1 cellular context compared by ENCODE assay signal in the genomic region with DNA sequence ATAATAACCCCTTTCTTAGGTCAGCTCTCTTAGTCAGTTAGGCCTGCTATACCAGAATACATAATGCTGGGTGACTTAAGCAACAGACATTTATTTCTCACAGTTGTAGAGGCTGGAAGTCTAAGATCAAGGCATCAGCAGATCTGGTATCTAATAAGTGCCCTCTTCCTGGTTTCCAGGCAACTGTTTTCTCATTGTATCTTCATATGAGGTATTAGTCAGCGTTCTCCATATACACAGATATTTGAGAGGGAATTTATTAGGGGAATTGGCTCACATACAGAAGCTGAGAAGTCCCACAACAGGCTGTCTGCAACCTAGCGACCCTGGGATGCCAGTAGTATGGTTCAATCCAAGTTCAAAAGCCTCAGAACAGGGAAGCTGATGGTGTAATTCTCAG.
TF ChIP-seq lines count a peak whose summit lies in the region.

No MANE protein-coding gene starts in this region.

TF ChIP-seq in GM23338, 12 proteins besides CTCF, POLR2A, EP300 and RAD21 (continued from another document):
- TF ChIP-seq, protein P1, sequence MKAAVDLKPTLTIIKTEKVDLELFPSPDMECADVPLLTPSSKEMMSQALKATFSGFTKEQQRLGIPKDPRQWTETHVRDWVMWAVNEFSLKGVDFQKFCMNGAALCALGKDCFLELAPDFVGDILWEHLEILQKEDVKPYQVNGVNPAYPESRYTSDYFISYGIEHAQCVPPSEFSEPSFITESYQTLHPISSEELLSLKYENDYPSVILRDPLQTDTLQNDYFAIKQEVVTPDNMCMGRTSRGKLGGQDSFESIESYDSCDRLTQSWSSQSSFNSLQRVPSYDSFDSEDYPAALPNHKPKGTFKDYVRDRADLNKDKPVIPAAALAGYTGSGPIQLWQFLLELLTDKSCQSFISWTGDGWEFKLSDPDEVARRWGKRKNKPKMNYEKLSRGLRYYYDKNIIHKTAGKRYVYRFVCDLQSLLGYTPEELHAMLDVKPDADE (IDR thresholded peaks at IDR 0.05) = no peak
- TF ChIP-seq, protein P2, sequence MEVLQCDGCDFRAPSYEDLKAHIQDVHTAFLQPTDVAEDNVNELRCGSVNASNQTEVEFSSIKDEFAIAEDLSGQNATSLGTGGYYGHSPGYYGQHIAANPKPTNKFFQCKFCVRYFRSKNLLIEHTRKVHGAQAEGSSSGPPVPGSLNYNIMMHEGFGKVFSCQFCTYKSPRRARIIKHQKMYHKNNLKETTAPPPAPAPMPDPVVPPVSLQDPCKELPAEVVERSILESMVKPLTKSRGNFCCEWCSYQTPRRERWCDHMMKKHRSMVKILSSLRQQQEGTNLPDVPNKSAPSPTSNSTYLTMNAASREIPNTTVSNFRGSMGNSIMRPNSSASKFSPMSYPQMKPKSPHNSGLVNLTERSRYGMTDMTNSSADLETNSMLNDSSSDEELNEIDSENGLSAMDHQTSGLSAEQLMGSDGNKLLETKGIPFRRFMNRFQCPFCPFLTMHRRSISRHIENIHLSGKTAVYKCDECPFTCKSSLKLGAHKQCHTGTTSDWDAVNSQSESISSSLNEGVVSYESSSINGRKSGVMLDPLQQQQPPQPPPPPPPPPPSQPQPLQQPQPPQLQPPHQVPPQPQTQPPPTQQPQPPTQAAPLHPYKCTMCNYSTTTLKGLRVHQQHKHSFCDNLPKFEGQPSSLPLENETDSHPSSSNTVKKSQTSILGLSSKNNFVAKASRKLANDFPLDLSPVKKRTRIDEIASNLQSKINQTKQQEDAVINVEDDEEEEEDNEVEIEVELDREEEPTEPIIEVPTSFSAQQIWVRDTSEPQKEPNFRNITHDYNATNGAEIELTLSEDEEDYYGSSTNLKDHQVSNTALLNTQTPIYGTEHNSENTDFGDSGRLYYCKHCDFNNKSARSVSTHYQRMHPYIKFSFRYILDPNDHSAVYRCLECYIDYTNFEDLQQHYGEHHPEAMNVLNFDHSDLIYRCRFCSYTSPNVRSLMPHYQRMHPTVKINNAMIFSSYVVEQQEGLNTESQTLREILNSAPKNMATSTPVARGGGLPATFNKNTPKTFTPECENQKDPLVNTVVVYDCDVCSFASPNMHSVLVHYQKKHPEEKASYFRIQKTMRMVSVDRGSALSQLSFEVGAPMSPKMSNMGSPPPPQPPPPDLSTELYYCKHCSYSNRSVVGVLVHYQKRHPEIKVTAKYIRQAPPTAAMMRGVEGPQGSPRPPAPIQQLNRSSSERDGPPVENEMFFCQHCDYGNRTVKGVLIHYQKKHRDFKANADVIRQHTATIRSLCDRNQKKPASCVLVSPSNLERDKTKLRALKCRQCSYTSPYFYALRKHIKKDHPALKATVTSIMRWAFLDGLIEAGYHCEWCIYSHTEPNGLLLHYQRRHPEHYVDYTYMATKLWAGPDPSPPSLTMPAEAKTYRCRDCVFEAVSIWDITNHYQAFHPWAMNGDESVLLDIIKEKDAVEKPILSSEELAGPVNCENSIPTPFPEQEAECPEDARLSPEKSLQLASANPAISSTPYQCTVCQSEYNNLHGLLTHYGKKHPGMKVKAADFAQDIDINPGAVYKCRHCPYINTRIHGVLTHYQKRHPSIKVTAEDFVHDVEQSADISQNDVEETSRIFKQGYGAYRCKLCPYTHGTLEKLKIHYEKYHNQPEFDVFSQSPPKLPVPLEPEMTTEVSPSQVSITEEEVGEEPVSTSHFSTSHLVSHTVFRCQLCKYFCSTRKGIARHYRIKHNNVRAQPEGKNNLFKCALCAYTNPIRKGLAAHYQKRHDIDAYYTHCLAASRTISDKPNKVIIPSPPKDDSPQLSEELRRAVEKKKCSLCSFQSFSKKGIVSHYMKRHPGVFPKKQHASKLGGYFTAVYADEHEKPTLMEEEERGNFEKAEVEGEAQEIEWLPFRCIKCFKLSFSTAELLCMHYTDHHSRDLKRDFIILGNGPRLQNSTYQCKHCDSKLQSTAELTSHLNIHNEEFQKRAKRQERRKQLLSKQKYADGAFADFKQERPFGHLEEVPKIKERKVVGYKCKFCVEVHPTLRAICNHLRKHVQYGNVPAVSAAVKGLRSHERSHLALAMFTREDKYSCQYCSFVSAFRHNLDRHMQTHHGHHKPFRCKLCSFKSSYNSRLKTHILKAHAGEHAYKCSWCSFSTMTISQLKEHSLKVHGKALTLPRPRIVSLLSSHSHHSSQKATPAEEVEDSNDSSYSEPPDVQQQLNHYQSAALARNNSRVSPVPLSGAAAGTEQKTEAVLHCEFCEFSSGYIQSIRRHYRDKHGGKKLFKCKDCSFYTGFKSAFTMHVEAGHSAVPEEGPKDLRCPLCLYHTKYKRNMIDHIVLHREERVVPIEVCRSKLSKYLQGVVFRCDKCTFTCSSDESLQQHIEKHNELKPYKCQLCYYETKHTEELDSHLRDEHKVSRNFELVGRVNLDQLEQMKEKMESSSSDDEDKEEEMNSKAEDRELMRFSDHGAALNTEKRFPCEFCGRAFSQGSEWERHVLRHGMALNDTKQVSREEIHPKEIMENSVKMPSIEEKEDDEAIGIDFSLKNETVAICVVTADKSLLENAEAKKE (CRISPR knock-in tag; IDR thresholded peaks at IDR 0.05) = no peak
- TF ChIP-seq JUNB (IDR thresholded peaks at IDR 0.05; ENCODE audit: unreplicated experiment) (no peak), STAT1 (IDR thresholded peaks at IDR 0.05; ENCODE audit: unreplicated experiment) (no peak), ZNF114 (CRISPR knock-in tag; IDR thresholded peaks at IDR 0.05) (no peak), POLR2AphosphoS5 (IDR thresholded peaks at IDR 0.05; ENCODE audit: low read depth) (no peak), NANOG (IDR thresholded peaks at IDR 0.05; ENCODE audit: borderline replicate concordance) (no peak), ZNF331 (CRISPR knock-in tag; IDR thresholded peaks at IDR 0.05; ENCODE audit: low read depth) (no peak)
- TF ChIP-seq, protein P3, sequence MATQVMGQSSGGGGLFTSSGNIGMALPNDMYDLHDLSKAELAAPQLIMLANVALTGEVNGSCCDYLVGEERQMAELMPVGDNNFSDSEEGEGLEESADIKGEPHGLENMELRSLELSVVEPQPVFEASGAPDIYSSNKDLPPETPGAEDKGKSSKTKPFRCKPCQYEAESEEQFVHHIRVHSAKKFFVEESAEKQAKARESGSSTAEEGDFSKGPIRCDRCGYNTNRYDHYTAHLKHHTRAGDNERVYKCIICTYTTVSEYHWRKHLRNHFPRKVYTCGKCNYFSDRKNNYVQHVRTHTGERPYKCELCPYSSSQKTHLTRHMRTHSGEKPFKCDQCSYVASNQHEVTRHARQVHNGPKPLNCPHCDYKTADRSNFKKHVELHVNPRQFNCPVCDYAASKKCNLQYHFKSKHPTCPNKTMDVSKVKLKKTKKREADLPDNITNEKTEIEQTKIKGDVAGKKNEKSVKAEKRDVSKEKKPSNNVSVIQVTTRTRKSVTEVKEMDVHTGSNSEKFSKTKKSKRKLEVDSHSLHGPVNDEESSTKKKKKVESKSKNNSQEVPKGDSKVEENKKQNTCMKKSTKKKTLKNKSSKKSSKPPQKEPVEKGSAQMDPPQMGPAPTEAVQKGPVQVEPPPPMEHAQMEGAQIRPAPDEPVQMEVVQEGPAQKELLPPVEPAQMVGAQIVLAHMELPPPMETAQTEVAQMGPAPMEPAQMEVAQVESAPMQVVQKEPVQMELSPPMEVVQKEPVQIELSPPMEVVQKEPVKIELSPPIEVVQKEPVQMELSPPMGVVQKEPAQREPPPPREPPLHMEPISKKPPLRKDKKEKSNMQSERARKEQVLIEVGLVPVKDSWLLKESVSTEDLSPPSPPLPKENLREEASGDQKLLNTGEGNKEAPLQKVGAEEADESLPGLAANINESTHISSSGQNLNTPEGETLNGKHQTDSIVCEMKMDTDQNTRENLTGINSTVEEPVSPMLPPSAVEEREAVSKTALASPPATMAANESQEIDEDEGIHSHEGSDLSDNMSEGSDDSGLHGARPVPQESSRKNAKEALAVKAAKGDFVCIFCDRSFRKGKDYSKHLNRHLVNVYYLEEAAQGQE (IDR thresholded peaks at IDR 0.05; ENCODE audit: unreplicated experiment) = no peak
